ENCODE assay signal across 1 cellular context in the genomic region with DNA sequence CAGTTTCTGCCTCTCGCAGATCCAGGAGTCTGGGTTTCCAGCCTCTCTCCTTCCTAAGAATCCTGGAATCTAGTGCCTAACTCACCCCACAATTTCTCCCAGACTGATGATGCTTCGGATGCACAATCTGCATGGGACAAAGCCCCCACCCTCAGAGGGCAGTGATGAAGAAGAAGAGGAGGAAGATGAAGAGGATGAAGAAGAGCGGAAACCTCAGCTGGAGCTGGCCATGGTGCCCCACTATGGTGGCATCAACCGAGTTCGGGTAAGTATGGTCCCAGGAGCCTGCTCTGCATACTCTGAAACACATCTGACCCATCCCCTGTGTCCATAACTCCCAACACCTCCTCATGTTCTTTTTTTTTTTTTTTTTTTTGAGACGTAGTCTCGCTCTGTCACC.
TF ChIP-seq lines count a peak whose summit lies in the region.

No MANE protein-coding gene starts in this region.

TF ChIP-seq in GM12878, 131 proteins besides CTCF, POLR2A, EP300 and RAD21:
- TF ChIP-seq CHD2 (IDR thresholded peaks at IDR 0.05; ENCODE audit: borderline replicate concordance, low read depth, low read length) (no peak), NBN (IDR thresholded peaks at IDR 0.05) (no peak), HSF1 (IDR thresholded peaks at IDR 0.05; ENCODE audit: low read depth, low read length) (no peak), KLF5 (IDR thresholded peaks at IDR 0.05; ENCODE audit: partially characterized antibody) (no peak), PAX8 (IDR thresholded peaks at IDR 0.05) (no peak), HCFC1 (IDR thresholded peaks at IDR 0.05; ENCODE audit: low read length) (no peak), E4F1 (IDR thresholded peaks at IDR 0.05; ENCODE audit: borderline replicate concordance, partially characterized antibody) (no peak), HDGF (IDR thresholded peaks at IDR 0.05) (no peak), MTA3 (IDR thresholded peaks at IDR 0.05; ENCODE audit: borderline replicate concordance, low read length) (no peak), RCOR1 (conservative IDR thresholded peaks at IDR 0.05; ENCODE audit: low read depth, low read length) (no peak), CEBPB (IDR thresholded peaks at IDR 0.05; ENCODE audit: borderline replicate concordance in 1 of 2, low read depth in 2 of 2, low read length in 2 of 2) (no peak), BCL11A (IDR thresholded peaks at IDR 0.05; ENCODE audit: low read depth, low read length) (no peak), ESRRA (IDR thresholded peaks at IDR 0.05; ENCODE audit: low read length) (no peak), STAT3 (IDR thresholded peaks at IDR 0.05; ENCODE audit: low read depth, low read length) (no peak)
- TF ChIP-seq, protein P1, sequence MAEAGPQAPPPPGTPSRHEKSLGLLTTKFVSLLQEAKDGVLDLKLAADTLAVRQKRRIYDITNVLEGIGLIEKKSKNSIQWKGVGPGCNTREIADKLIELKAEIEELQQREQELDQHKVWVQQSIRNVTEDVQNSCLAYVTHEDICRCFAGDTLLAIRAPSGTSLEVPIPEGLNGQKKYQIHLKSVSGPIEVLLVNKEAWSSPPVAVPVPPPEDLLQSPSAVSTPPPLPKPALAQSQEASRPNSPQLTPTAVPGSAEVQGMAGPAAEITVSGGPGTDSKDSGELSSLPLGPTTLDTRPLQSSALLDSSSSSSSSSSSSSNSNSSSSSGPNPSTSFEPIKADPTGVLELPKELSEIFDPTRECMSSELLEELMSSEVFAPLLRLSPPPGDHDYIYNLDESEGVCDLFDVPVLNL (IDR thresholded peaks at IDR 0.05; ENCODE audit: low read depth, low read length), result no peak
- TF ChIP-seq, protein P2, sequence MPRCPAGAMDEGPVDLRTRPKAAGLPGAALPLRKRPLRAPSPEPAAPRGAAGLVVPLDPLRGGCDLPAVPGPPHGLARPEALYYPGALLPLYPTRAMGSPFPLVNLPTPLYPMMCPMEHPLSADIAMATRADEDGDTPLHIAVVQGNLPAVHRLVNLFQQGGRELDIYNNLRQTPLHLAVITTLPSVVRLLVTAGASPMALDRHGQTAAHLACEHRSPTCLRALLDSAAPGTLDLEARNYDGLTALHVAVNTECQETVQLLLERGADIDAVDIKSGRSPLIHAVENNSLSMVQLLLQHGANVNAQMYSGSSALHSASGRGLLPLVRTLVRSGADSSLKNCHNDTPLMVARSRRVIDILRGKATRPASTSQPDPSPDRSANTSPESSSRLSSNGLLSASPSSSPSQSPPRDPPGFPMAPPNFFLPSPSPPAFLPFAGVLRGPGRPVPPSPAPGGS (IDR thresholded peaks at IDR 0.05; ENCODE audit: borderline replicate concordance, insufficient read depth, low read depth, low read length, poor library complexity, severe bottlenecking), result no peak
- TF ChIP-seq, protein P3, sequence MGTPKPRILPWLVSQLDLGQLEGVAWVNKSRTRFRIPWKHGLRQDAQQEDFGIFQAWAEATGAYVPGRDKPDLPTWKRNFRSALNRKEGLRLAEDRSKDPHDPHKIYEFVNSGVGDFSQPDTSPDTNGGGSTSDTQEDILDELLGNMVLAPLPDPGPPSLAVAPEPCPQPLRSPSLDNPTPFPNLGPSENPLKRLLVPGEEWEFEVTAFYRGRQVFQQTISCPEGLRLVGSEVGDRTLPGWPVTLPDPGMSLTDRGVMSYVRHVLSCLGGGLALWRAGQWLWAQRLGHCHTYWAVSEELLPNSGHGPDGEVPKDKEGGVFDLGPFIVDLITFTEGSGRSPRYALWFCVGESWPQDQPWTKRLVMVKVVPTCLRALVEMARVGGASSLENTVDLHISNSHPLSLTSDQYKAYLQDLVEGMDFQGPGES (IDR thresholded peaks at IDR 0.05), result no peak
